In genomic region chrX:71525316-71525715, GRCh38 we compare ENCODE assay signal across 24 cellular contexts.
"Had no signal": no experiment of that assay in that cellular context is flagged by ENCODE, and none has a peak within 500 bp of the region (broad histone marks: within the 10 kb centered on the region; RNA-seq: fewer than 3 reads in every experiment).

No MANE protein-coding gene starts in this region.

- H2AFZ ChIP-seq: hepatocyte had no signal

- ATAC-seq: gastrocnemius medialis; heart left ventricle; left lobe of liver; natural killer cell; psoas muscle; right cardiac atrium; stimulated activated effector memory CD8-positive, alpha-beta T cell treated with anti-CD3 and anti-CD28 coated beads, Interleukin-12 subunit alpha, Interleukin-12 subunit beta, amount 100 ng/mL, for 72 hours had no signal

- H3K36me3 ChIP-seq: esophagus muscularis mucosa, gastrocnemius medialis, heart left ventricle, ovary, sigmoid colon, stomach, thyroid gland, vagina had no signal

- H3K9me3 ChIP-seq: esophagus muscularis mucosa, gastrocnemius medialis, heart left ventricle, ovary, psoas muscle, sigmoid colon, stomach, thyroid gland, vagina had no signal

- H3K4me1 ChIP-seq: esophagus muscularis mucosa, gastrocnemius medialis, heart left ventricle, psoas muscle, sigmoid colon, stomach, thyroid gland, vagina had no signal

- H3K27me3 ChIP-seq: esophagus muscularis mucosa, gastrocnemius medialis, heart left ventricle, hepatocyte, ovary, sigmoid colon, stomach, thyroid gland, vagina had no signal

- H3K27ac ChIP-seq: dorsolateral prefrontal cortex, esophagus muscularis mucosa, gastrocnemius medialis, heart left ventricle, hepatocyte, ovary, psoas muscle, sigmoid colon, stomach, thyroid gland, vagina had no signal

- H3K4me2 ChIP-seq: hepatocyte had no signal

- H3K4me3 ChIP-seq: dorsolateral prefrontal cortex, esophagus muscularis mucosa, gastrocnemius medialis, heart left ventricle, hepatocyte, lung, ovary, psoas muscle, sigmoid colon, stomach, thyroid gland, vagina had no signal

- DNase-seq: dorsolateral prefrontal cortex; effector CD8-positive, alpha-beta T cell; endodermal cell; gastrocnemius medialis; heart left ventricle; kidney; natural killer cell; occipital lobe; ovary; psoas muscle; right cardiac atrium; sigmoid colon; stimulated activated CD4-positive, alpha-beta T cell treated with anti-CD3 and anti-CD28 coated beads, Interleukin-2, amount 100 ng/mL, for 24 hours; stimulated activated CD4-positive, alpha-beta T cell treated with anti-CD3 and anti-CD28 coated beads, Interleukin-4, amount 100 ng/mL, for 24 hours; stimulated activated naive CD4-positive, alpha-beta T cell treated with Interleukin-2 at 50 U/mL for 16 hours; stomach; thyroid gland; trophoblast cell had no signal
